ENCODE assay signal across 7 cellular contexts in genomic region chr5:106525438-106525837, GRCh38.
"Had no signal": no experiment of that assay in that cellular context is flagged by ENCODE, and none has a peak within 500 bp of the region (broad histone marks: within the 10 kb centered on the region; RNA-seq: fewer than 3 reads in every experiment).

No MANE protein-coding gene starts in this region.

- H3K4me2 ChIP-seq: KMS-11 had no signal

- H3K4me3 ChIP-seq: K562 had no signal

- DNase-seq: IMR-90, KBM-7, KG1 had no signal

- H3K27ac ChIP-seq: HL-60, KMS-11 had no signal

- H3K9ac ChIP-seq: KMS-11 had no signal

- ATAC-seq: HepG2, K562 had no signal
